1 cellular context compared by ENCODE assay signal in genomic region chr1:3115275-3116149, GRCh38.
TF ChIP-seq lines count a peak whose summit lies in the region.

No MANE protein-coding gene starts in this region.

TF ChIP-seq in HepG2, 621 proteins besides CTCF, POLR2A, EP300 and RAD21 (continued from another document and continues in another):
- TF ChIP-seq DR1 (CRISPR knock-in tag; IDR thresholded peaks at IDR 0.05) (no peak), ARNTL (CRISPR knock-in tag; IDR thresholded peaks at IDR 0.05) (no peak), ZNF777 (CRISPR knock-in tag; IDR thresholded peaks at IDR 0.05) (no peak; the same call in 1 of the 2 replicates), NR1H2 (CRISPR knock-in tag; IDR thresholded peaks at IDR 0.05; ENCODE audit: borderline replicate concordance, low read depth) (no peak), ZNF460 (CRISPR knock-in tag; IDR thresholded peaks at IDR 0.05; ENCODE audit: borderline replicate concordance) (no peak), ZNF597 (CRISPR knock-in tag; IDR thresholded peaks at IDR 0.05) (no peak), ARID2 (CRISPR knock-in tag; IDR thresholded peaks at IDR 0.05; ENCODE audit: borderline replicate concordance) (no peak), NFKBIZ (CRISPR knock-in tag; IDR thresholded peaks at IDR 0.05) (no peak), SYNCRIP (IDR thresholded peaks at IDR 0.05; ENCODE audit: insufficient read depth, low read depth, low read length) (no peak), TRIM24 (CRISPR knock-in tag; IDR thresholded peaks at IDR 0.05) (peak; percentile 29; the same call in 1 of the 2 replicates), TRIM22 (IDR thresholded peaks at IDR 0.05) (no peak), NCOR1 (IDR thresholded peaks at IDR 0.05; ENCODE audit: borderline replicate concordance, low read length) (peak; percentile 93), BRCA1 (CRISPR knock-in tag; IDR thresholded peaks at IDR 0.05) (peak; percentile 76; the same call in 1 of the 2 replicates), ZNF710 (CRISPR knock-in tag; IDR thresholded peaks at IDR 0.05; ENCODE audit: borderline replicate concordance) (peak; percentile 55; the same call in 1 of the 2 replicates), ZNF674 (CRISPR knock-in tag; IDR thresholded peaks at IDR 0.05; ENCODE audit: low read depth) (no peak), THRA (CRISPR knock-in tag; IDR thresholded peaks at IDR 0.05; ENCODE audit: borderline replicate concordance) (no peak), NFAT5 (CRISPR knock-in tag; IDR thresholded peaks at IDR 0.05) (no peak)
- TF ChIP-seq, protein P1, sequence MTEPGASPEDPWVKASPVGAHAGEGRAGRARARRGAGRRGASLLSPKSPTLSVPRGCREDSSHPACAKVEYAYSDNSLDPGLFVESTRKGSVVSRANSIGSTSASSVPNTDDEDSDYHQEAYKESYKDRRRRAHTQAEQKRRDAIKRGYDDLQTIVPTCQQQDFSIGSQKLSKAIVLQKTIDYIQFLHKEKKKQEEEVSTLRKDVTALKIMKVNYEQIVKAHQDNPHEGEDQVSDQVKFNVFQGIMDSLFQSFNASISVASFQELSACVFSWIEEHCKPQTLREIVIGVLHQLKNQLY (CRISPR knock-in tag; IDR thresholded peaks at IDR 0.05): peak; percentile 69; the same call in 1 of the 2 replicates
- TF ChIP-seq, protein P2, sequence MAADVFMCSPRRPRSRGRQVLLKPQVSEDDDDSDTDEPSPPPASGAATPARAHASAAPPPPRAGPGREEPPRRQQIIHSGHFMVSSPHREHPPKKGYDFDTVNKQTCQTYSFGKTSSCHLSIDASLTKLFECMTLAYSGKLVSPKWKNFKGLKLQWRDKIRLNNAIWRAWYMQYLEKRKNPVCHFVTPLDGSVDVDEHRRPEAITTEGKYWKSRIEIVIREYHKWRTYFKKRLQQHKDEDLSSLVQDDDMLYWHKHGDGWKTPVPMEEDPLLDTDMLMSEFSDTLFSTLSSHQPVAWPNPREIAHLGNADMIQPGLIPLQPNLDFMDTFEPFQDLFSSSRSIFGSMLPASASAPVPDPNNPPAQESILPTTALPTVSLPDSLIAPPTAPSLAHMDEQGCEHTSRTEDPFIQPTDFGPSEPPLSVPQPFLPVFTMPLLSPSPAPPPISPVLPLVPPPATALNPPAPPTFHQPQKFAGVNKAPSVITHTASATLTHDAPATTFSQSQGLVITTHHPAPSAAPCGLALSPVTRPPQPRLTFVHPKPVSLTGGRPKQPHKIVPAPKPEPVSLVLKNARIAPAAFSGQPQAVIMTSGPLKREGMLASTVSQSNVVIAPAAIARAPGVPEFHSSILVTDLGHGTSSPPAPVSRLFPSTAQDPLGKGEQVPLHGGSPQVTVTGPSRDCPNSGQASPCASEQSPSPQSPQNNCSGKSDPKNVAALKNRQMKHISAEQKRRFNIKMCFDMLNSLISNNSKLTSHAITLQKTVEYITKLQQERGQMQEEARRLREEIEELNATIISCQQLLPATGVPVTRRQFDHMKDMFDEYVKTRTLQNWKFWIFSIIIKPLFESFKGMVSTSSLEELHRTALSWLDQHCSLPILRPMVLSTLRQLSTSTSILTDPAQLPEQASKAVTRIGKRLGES (CRISPR knock-in tag; IDR thresholded peaks at IDR 0.05; ENCODE audit: borderline replicate concordance): no peak
- TF ChIP-seq, protein P3, sequence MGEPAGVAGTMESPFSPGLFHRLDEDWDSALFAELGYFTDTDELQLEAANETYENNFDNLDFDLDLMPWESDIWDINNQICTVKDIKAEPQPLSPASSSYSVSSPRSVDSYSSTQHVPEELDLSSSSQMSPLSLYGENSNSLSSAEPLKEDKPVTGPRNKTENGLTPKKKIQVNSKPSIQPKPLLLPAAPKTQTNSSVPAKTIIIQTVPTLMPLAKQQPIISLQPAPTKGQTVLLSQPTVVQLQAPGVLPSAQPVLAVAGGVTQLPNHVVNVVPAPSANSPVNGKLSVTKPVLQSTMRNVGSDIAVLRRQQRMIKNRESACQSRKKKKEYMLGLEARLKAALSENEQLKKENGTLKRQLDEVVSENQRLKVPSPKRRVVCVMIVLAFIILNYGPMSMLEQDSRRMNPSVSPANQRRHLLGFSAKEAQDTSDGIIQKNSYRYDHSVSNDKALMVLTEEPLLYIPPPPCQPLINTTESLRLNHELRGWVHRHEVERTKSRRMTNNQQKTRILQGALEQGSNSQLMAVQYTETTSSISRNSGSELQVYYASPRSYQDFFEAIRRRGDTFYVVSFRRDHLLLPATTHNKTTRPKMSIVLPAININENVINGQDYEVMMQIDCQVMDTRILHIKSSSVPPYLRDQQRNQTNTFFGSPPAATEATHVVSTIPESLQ (CRISPR knock-in tag; conservative IDR thresholded peaks at IDR 0.05): no peak
- TF ChIP-seq, protein P4, sequence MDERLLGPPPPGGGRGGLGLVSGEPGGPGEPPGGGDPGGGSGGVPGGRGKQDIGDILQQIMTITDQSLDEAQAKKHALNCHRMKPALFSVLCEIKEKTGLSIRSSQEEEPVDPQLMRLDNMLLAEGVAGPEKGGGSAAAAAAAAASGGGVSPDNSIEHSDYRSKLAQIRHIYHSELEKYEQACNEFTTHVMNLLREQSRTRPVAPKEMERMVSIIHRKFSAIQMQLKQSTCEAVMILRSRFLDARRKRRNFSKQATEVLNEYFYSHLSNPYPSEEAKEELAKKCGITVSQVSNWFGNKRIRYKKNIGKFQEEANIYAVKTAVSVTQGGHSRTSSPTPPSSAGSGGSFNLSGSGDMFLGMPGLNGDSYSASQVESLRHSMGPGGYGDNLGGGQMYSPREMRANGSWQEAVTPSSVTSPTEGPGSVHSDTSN (CRISPR knock-in tag; IDR thresholded peaks at IDR 0.05): peak; percentile 60
- TF ChIP-seq, protein P5, sequence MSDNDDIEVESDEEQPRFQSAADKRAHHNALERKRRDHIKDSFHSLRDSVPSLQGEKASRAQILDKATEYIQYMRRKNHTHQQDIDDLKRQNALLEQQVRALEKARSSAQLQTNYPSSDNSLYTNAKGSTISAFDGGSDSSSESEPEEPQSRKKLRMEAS (IDR thresholded peaks at IDR 0.05): peak; percentile 12; the same call in 1 of the 2 replicates
- TF ChIP-seq, protein P6, sequence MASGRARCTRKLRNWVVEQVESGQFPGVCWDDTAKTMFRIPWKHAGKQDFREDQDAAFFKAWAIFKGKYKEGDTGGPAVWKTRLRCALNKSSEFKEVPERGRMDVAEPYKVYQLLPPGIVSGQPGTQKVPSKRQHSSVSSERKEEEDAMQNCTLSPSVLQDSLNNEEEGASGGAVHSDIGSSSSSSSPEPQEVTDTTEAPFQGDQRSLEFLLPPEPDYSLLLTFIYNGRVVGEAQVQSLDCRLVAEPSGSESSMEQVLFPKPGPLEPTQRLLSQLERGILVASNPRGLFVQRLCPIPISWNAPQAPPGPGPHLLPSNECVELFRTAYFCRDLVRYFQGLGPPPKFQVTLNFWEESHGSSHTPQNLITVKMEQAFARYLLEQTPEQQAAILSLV (CRISPR knock-in tag; IDR thresholded peaks at IDR 0.05; ENCODE audit: borderline replicate concordance): peak; percentile 41; the same call in 1 of the 2 replicates
